26 cellular contexts compared by ENCODE assay signal in genomic region chr17:76307299-76307965, GRCh38. TPM values are rescaled to one million over a fixed set of nuclear protein-coding genes. Genes with fewer than 3 reads are reported as not detected.
DNase-seq lines count a peak whose midpoint lies in the region; ATAC-seq lines count a peak whose summit lies in the region.
"Had no signal": no experiment of that assay in that cellular context is flagged by ENCODE, and none has a peak within 500 bp of the region (broad histone marks: within the 10 kb centered on the region; RNA-seq: fewer than 3 reads in every experiment).

No MANE protein-coding gene starts in this region.

- no peaks in the 10 kb centered on the region for H3K4me1 ChIP-seq in right cardiac atrium (ENCODE audit: control insufficient read depth, insufficient read depth, low read length)
- no peaks in the 10 kb centered on the region for H3K4me1 ChIP-seq in GM23248 (ENCODE audit: insufficient read depth)

- peaks cover 6% of the 10 kb centered on the region; the same call in 1 of the 2 replicates for H3F3A ChIP-seq in GM23248 (ENCODE audit: insufficient read depth)

- no peak overlapping the region for H2AFZ ChIP-seq in GM23248

- H4K20me1 ChIP-seq in GM23248 (ENCODE audit: insufficient read depth), result no peaks in the 10 kb centered on the region
- H4K20me1 ChIP-seq: BLaER1 had no signal

- no peak for DNase-seq in right cardiac atrium
- DNase-seq in Right ventricle myocardium superior, result no peak
- peak; percentile 74 for DNase-seq in posterior vena cava (ENCODE audit: low spot score)
- no peak for DNase-seq in KBM-7
- no peak for DNase-seq in GM23248
- no peak for DNase-seq in activated T-cell treated with anti-CD3 and anti-CD28 coated beads for 4 hours
- DNase-seq in OCI-M1 (lab: John Stamatoyannopoulos, UW), result no peak
- DNase-seq: ACHN; CD4-positive, alpha-beta T cell; COR-L47; DMS 273 treated with DMSO at 0.1 percent for 48 hours; DMS79 treated with DMSO at 0.1 percent for 48 hours; MM.1S; NCI-H1048; NCI-H1417 treated with DMSO at 0.1 percent for 48 hours; NCI-H1930; NCI-H226; NCI-H510A treated with DMSO at 0.1 percent for 48 hours; NCI-H748 treated with DMSO at 0.1 percent for 48 hours; NK-92 treated with Interleukin-12 subunit alpha and Interleukin-12 subunit beta, amount 100 ng/mL, for 24 hours had no signal

- 96% methylated on average over 58 of the region's 58 CpGs for WGBS in right cardiac atrium
- WGBS in GM23248 (ENCODE audit: low coverage in 1 of 2, low lambda C conversion rate in 2 of 2, missing lambda C conversion rate in 2 of 2), 2 experiments, result 94 to 96% methylated on average over 53 to 58 of the region's 58 CpGs

- H3K9ac ChIP-seq in GM23248, result no peak overlapping the region
- H3K9ac ChIP-seq: BLaER1 had no signal

- intact Hi-C loops in right cardiac atrium (cut with DNase I), result loop anchor here in 3 of 4 donors (5.0 to 10.0 kb wide), 3 partner anchors 90 to 197 kb away; partner anchors contain the start of gene RHBDF2 (in 1 of the 3)
- intact Hi-C loops in Right ventricle myocardium superior (cut with DNase I), result no loop called here
- intact Hi-C loops in posterior vena cava (cut with DNase I), result no loop called here

- in situ Hi-C loops in KBM-7 (cut with MboI; ENCODE audit: low pct_unique_long_range_greater_than_20kb, low sequenced_read_pairs), result loop anchor here (10.0 kb wide), 1 partner anchor 87 kb away; no protein-coding TSS in a partner anchor
- in situ Hi-C loops in GM23248 (cut with MboI), result no loop called here

- H3K79me2 ChIP-seq in GM23248 (ENCODE audit: insufficient read depth), result no peaks in the 10 kb centered on the region

- H3K27ac ChIP-seq in right cardiac atrium (ENCODE audit: low read length), result no peak overlapping the region
- no peak overlapping the region for H3K27ac ChIP-seq in GM23248
- H3K27ac ChIP-seq: 22Rv1, BLaER1 had no signal

- H3K4me3 ChIP-seq in right cardiac atrium (ENCODE audit: low read length) (no peak overlapping the region), GM23248 (no peak overlapping the region)
- H3K4me3 ChIP-seq: BLaER1, GM12878 had no signal

- no peaks in the 10 kb centered on the region for H3K9me2 ChIP-seq in GM23248 (ENCODE audit: insufficient read depth)

- H3K27me3 ChIP-seq in right cardiac atrium (ENCODE audit: control insufficient read depth, insufficient read depth) (no peaks in the 10 kb centered on the region), GM23248 (replicated peaks; ENCODE audit: insufficient read depth) (no peaks in the 10 kb centered on the region)
- H3K27me3 ChIP-seq: BLaER1 had no signal

- H3K4me2 ChIP-seq in GM23248 (ENCODE audit: unreplicated experiment), result no peak overlapping the region
- H3K4me2 ChIP-seq: BLaER1 had no signal

- H3K9me3 ChIP-seq in right cardiac atrium (ENCODE audit: control insufficient read depth, low read length) (no peaks in the 10 kb centered on the region), GM23248 (ENCODE audit: low read depth) (no peaks in the 10 kb centered on the region)
- H3K9me3 ChIP-seq: BLaER1 had no signal

- peak; percentile 20 to 24 for ATAC-seq in right cardiac atrium
- ATAC-seq in Right ventricle myocardium superior (ENCODE audit: poor library complexity), result no peak
- peak; percentile 3 for ATAC-seq in esophagus mucosa
- ATAC-seq: GM12878, Panc1, Right ventricle myocardium inferior had no signal

- H3K36me3 ChIP-seq in GM23248 (ENCODE audit: low read depth), result peaks cover 6% of the 10 kb centered on the region; the same call in 1 of the 2 replicates

RNA-seq across cellular contexts. Expression of gene QRICH2, which starts 0.6 kb away (rescaled TPM):
- total RNA-seq in right cardiac atrium, result 1 to 10 TPM; 1.9 to 2.5 (median 2.2) TPM
- 2.1 TPM for polyA plus RNA-seq in right cardiac atrium
- 2.6 TPM for total RNA-seq in Right ventricle myocardium superior
- 1.6 TPM for total RNA-seq in esophagus mucosa
- 1 to 10 TPM in 1 of 2 donors, under 1 TPM in 1; 0.83 to 1.6 TPM for total RNA-seq in posterior vena cava
- 3.7 and 4.0 TPM in 2 replicates for total RNA-seq in GM23248 (2014; rRNA removed; shearing (Covaris generic))
- 1.3 and 1.5 TPM in 2 replicates for polyA plus RNA-seq in GM23248 (2016; fragmentation: Nextera tagmentation; extraction: Ambion mirVana)

RNA-seq across cellular contexts. Expression of gene UBALD2, which starts 42.3 kb away (rescaled TPM):
- total RNA-seq in right cardiac atrium, result 10 to 100 TPM; 19.8 to 28.9 (median 24.5) TPM
- polyA plus RNA-seq in right cardiac atrium, result 19.5 TPM
- 28.1 TPM for total RNA-seq in Right ventricle myocardium superior
- total RNA-seq in esophagus mucosa, result 86.9 TPM
- 10 to 100 TPM; 21.7 to 22.5 TPM for total RNA-seq in posterior vena cava
- total RNA-seq in GM23248 (2014; rRNA removed; shearing (Covaris generic)), result 5.6 and 6.4 TPM in 2 replicates
- polyA plus RNA-seq in GM23248 (2016; fragmentation: Nextera tagmentation; extraction: Ambion mirVana), result 0.56 and 1.2 TPM in 2 replicates

RNA-seq across cellular contexts. Expression of gene PRPSAP1, which starts 46.3 kb away (rescaled TPM):
- 10 to 100 TPM; 31.9 to 45.3 (median 39.1) TPM for total RNA-seq in right cardiac atrium
- 37.4 TPM for polyA plus RNA-seq in right cardiac atrium
- 31.9 TPM for total RNA-seq in Right ventricle myocardium superior
- total RNA-seq in esophagus mucosa, result 42.0 TPM
- 10 to 100 TPM; 33.7 to 34.8 TPM for total RNA-seq in posterior vena cava
- 44.5 and 53.2 TPM in 2 replicates for total RNA-seq in GM23248 (2014; rRNA removed; shearing (Covaris generic))
- polyA plus RNA-seq in GM23248 (2016; fragmentation: Nextera tagmentation; extraction: Ambion mirVana), result 55.1 and 56.5 TPM in 2 replicates

Comparison
In these comparisons a context has a peak if more than half of its experiments do, and no peak if none do; other contexts are left out.
1. intact Hi-C loops: an anchor here in right cardiac atrium (5.0 to 10.0 kb wide); none called in Right ventricle myocardium superior and posterior vena cava.